In the genomic region with DNA sequence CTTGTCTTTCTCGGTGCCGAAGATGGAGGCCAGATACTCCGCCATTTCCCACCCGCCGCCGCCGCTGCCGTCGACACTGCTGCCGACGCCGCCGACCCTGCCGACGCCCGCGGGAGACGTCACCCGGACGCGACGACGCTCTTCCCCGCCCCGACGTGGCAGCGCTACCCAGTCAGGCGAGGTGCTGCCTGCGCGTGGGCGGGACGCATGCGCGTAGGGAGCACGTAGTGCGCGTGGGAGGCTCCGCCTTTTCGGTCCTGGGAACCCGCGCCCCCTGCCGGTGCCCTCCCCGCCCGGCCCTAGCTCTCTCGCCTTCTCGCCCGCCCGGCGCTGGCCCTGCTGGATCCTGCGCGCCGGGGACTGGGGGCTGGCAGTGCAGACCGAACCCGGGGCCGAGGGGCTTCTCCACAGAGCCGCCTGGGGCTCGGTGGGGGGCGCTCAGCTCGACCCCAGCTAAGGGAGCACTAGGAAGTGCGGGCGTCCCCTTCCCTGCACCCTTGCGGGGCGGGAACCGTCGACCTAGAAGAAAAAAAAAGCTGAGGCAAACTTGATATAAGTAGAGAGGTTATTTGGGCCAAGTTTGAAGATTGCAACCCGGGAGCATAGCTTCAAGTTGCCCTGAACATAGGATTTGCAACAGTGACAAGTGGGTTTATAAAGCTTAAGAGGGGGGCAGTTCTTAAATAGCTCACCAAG, we compare ENCODE assay signal across 8 cellular contexts.
A peak's percentile ranks its signal among the peaks of the same experiment; 100 is the strongest.
DNase-seq lines count a peak whose midpoint lies in the region; ATAC-seq and TF ChIP-seq lines count a peak whose summit lies in the region.
"Not testable (repeated sequence)": the region's sequence is repeated elsewhere in the genome, so short reads cannot be mapped to it uniquely, and the experiment has no call there.

No MANE protein-coding gene starts in this region.

- not testable (repeated sequence) for TF ChIP-seq POLR2A in breast epithelium (IDR thresholded peaks at IDR 0.05)

- not testable (repeated sequence) for H3K27me3 ChIP-seq in CD4-positive, CD25-positive, alpha-beta regulatory T cell (ENCODE audit: control insufficient read depth, insufficient read depth, low read length); breast epithelium; lung (ENCODE audit: control insufficient read depth, insufficient read depth)

- not testable (repeated sequence) for H3K27ac Mint-ChIP-seq in CD4-positive, CD25-positive, alpha-beta regulatory T cell

- TF ChIP-seq CTCF in breast epithelium (IDR thresholded peaks at IDR 0.05); lung (IDR thresholded peaks at IDR 0.05; ENCODE audit: control extremely low read depth, extremely low read depth): not testable (repeated sequence)

- H3K9me3 ChIP-seq in CD4-positive, CD25-positive, alpha-beta regulatory T cell (ENCODE audit: control insufficient read depth in 2 of 2, low read length in 2 of 2); breast epithelium; lung (ENCODE audit: control insufficient read depth in 2 of 2, insufficient read depth in 1 of 2, low read length in 1 of 2): not testable (repeated sequence)

- H3K36me3 Mint-ChIP-seq in CD4-positive, CD25-positive, alpha-beta regulatory T cell: not testable (repeated sequence)

- H3K4me3 Mint-ChIP-seq in CD4-positive, CD25-positive, alpha-beta regulatory T cell: not testable (repeated sequence)

- 0 to 1% methylated on average over 15 to 27 of the region's 66 CpGs for WGBS in lung, 2 donors

- ATAC-seq in CD4-positive, CD25-positive, alpha-beta regulatory T cell (ENCODE audit: low read depth in 2 of 2): peak; percentile 88 to 92
- ATAC-seq in GM19397 (IDR thresholded peaks at IDR 0.05; ENCODE audit: unreplicated experiment) (peak; percentile 87), HG02678 (IDR thresholded peaks at IDR 0.05; ENCODE audit: unreplicated experiment) (peak; percentile 74), HG03457 (IDR thresholded peaks at IDR 0.05; ENCODE audit: unreplicated experiment) (peak; percentile 47), lung (ENCODE audit: insufficient read depth, low FRiP score) (peak; percentile 96)

- not testable (repeated sequence) for H3K9me3 Mint-ChIP-seq in CD4-positive, CD25-positive, alpha-beta regulatory T cell

- peak in 2 of 3 donors; percentile 58 to 78 for DNase-seq in CD4-positive, CD25-positive, alpha-beta regulatory T cell
- peak; percentile 47 to 60 for DNase-seq in activated CD4-positive, alpha-beta T cell treated with anti-CD3 and anti-CD28 coated beads, Interleukin-2, amount 50 U/mL, for 48 hours
- not testable (repeated sequence) for DNase-seq in breast epithelium (ENCODE audit: low spot score in 2 of 2)
- DNase-seq in lung (ENCODE audit: low spot score): peak; percentile 40
- DNase-seq in stimulated activated CD4-positive, alpha-beta T cell treated with anti-CD3 and anti-CD28 coated beads, TNF-alpha, amount 100 ng/mL, for 1 hour (ENCODE audit: low read depth in 3 of 3, low spot score in 1 of 3): peak in 2 of 3 donors; percentile 3 to 60

- not testable (repeated sequence) for H3K27me3 Mint-ChIP-seq in CD4-positive, CD25-positive, alpha-beta regulatory T cell

- not testable (repeated sequence) for H3K36me3 ChIP-seq in CD4-positive, CD25-positive, alpha-beta regulatory T cell (ENCODE audit: control insufficient read depth, insufficient read depth, low read length); breast epithelium; lung (ENCODE audit: control insufficient read depth in 2 of 2, insufficient read depth in 2 of 2, low read length in 2 of 2)

- not testable (repeated sequence) for H3K4me3 ChIP-seq in CD4-positive, CD25-positive, alpha-beta regulatory T cell (ENCODE audit: low read depth, low read length); lung
- peak overlapping the region in 2 of 3 donors; percentile 51 to 67 for H3K4me3 ChIP-seq in breast epithelium

- not testable (repeated sequence) for H3K4me1 Mint-ChIP-seq in CD4-positive, CD25-positive, alpha-beta regulatory T cell

- not testable (repeated sequence) for H3K27ac ChIP-seq in CD4-positive, CD25-positive, alpha-beta regulatory T cell (ENCODE audit: insufficient read depth, low read length, poor library complexity, severe bottlenecking); breast epithelium; lung (ENCODE audit: low read depth in 1 of 2, low read length in 1 of 2)

- intact Hi-C loops in breast epithelium (cut with DNase I; ENCODE audit: low total_unique reads): not testable (repeated sequence)

- not testable (repeated sequence) for H3K4me1 ChIP-seq in CD4-positive, CD25-positive, alpha-beta regulatory T cell (ENCODE audit: control insufficient read depth, insufficient read depth, low read length, poor library complexity, severe bottlenecking); breast epithelium; lung (ENCODE audit: control insufficient read depth in 2 of 2, insufficient read depth in 2 of 2, low read length in 2 of 2)
